In the genomic region with DNA sequence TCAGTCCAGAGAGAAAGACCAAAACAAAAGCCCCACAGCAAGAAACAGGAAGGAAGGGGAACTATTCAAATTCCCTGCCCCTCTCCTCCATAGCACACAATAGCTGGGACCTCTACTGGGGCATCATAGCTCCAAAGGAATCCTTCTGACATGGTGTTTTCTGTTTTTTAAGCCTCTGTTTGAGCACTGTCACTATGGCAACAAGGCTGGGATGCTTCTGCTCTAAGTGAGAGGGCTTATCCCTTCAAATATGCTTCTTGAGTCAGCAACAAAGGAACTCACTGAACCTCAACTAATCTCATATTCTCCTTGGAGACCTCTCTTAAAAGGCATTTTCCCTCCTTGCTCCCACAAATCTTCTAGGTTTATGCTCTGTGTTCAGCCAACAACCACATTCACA, we compare ENCODE assay signal across 13 cellular contexts. TPM values are rescaled to one million over a fixed set of nuclear protein-coding genes. Genes with fewer than 3 reads are reported as not detected.
A peak's percentile ranks its signal among the peaks of the same experiment; 100 is the strongest.
DNase-seq lines count a peak whose midpoint lies in the region; FAIRE-seq and TF ChIP-seq lines count a peak whose summit lies in the region.
"Had no signal": no experiment of that assay in that cellular context is flagged by ENCODE, and none has a peak within 500 bp of the region (broad histone marks: within the 10 kb centered on the region; RNA-seq: fewer than 3 reads in every experiment).

No MANE protein-coding gene starts in this region.

- H3K9me3 ChIP-seq in fibroblast of lung (ENCODE audit: control insufficient read depth, insufficient read depth, low read depth, low read length) (peaks cover 2% of the 10 kb centered on the region), osteoblast (ENCODE audit: low read depth, low read length) (peaks cover 8% of the 10 kb centered on the region), testis (no peaks in the 10 kb centered on the region)
- H3K9me3 ChIP-seq: neutrophil had no signal

- H3K79me2 ChIP-seq in fibroblast of lung (ENCODE audit: control insufficient read depth, insufficient read depth, low read length) = peaks cover 14% of the 10 kb centered on the region
- peaks cover 63% of the 10 kb centered on the region for H3K79me2 ChIP-seq in osteoblast (ENCODE audit: insufficient read depth, low read length)

- H3K4me3 ChIP-seq in fibroblast of lung (replicated peaks in 1 of 4; ENCODE audit: control extremely low read depth in 1 of 4, insufficient read depth in 1 of 4, low read depth in 3 of 4, low read length in 4 of 4) (no peak overlapping the region), osteoblast (ENCODE audit: insufficient read depth, low read length) (no peak overlapping the region), testis (no peak overlapping the region)
- H3K4me3 ChIP-seq: adrenal gland had no signal

- H3K9ac ChIP-seq in fibroblast of lung (ENCODE audit: insufficient read depth, low read length) = no peak overlapping the region

- peaks cover under 1% of the 10 kb centered on the region for H3K36me3 ChIP-seq in fibroblast of lung (ENCODE audit: control insufficient read depth, insufficient read depth, low read length)
- peaks cover 5% of the 10 kb centered on the region for H3K36me3 ChIP-seq in osteoblast (ENCODE audit: insufficient read depth, low read length)
- H3K36me3 ChIP-seq in testis (ENCODE audit: low read depth, missing control alignments) = no peaks in the 10 kb centered on the region
- H3K36me3 ChIP-seq: adrenal gland, neutrophil had no signal

- no peaks in the 10 kb centered on the region for H4K20me1 ChIP-seq in fibroblast of lung (ENCODE audit: control insufficient read depth, extremely low read depth, insufficient read depth, low read length)
- H4K20me1 ChIP-seq in osteoblast (ENCODE audit: insufficient read depth, low read length) = no peaks in the 10 kb centered on the region

- TF ChIP-seq POLR2A in H54 (IDR thresholded peaks at IDR 0.05; ENCODE audit: low read depth, low read length) (no peak), testis (IDR thresholded peaks at IDR 0.05) (no peak)

- intact Hi-C loops in testis (cut with DNase I; ENCODE audit: low total_unique reads) = no loop called here

- H3K4me2 ChIP-seq in fibroblast of lung (ENCODE audit: extremely low read depth, insufficient read depth, low read length) (no peak overlapping the region), osteoblast (ENCODE audit: insufficient read depth, low read length) (no peak overlapping the region)

- DNase-seq in H54 (ENCODE audit: insufficient read length, low spot score) (no peak), RPMI7951 (ENCODE audit: low read depth) (peak; percentile 89), fibroblast of lung (ENCODE audit: low read depth in 2 of 2) (peak; percentile 21 to 87), osteoblast (ENCODE audit: insufficient read length, low spot score, missing footprints) (no peak), testis (no peak), cerebellar cortex (ENCODE audit: low spot score) (no peak), NCI-H2081 (lab: John Stamatoyannopoulos, UW) (no peak)
- DNase-seq: activated CD4-positive, alpha-beta T cell treated with anti-CD3 and anti-CD28 coated beads for 1 hour; adrenal gland; effector memory CD4-positive, alpha-beta T cell; left ventricle myocardium superior; NCI-H1930 had no signal

- H3K27me3 ChIP-seq in fibroblast of lung (ENCODE audit: control insufficient read depth, insufficient read depth, low read length) (no peaks in the 10 kb centered on the region), osteoblast (ENCODE audit: insufficient read depth, low read length) (no peaks in the 10 kb centered on the region), testis (no peaks in the 10 kb centered on the region)
- H3K27me3 ChIP-seq: adrenal gland, neutrophil had no signal

- H3K27ac ChIP-seq in fibroblast of lung (ENCODE audit: insufficient read depth, low read length) (no peak overlapping the region), osteoblast (ENCODE audit: low read depth, low read length) (peak overlapping the region; percentile 84), testis (no peak overlapping the region)
- H3K27ac ChIP-seq: adrenal gland, neutrophil had no signal

- H3K4me1 ChIP-seq in fibroblast of lung (ENCODE audit: control insufficient read depth, extremely low read depth, insufficient read depth, low read length) (no peaks in the 10 kb centered on the region), osteoblast (ENCODE audit: insufficient read depth, low read length) (peaks cover 15% of the 10 kb centered on the region), testis (no peaks in the 10 kb centered on the region)
- H3K4me1 ChIP-seq: adrenal gland had no signal

- no peak for TF ChIP-seq CTCF in fibroblast of lung (conservative IDR thresholded peaks at IDR 0.05 in 1 of 2, IDR thresholded peaks at IDR 0.05 in 1 of 2; ENCODE audit: low read depth in 1 of 2, low read length in 2 of 2)
- TF ChIP-seq CTCF in osteoblast (IDR thresholded peaks at IDR 0.05; ENCODE audit: extremely low read depth, low read depth, low read length) = no peak
- TF ChIP-seq CTCF in testis (IDR thresholded peaks at IDR 0.05) = no peak

- no peak overlapping the region for H2AFZ ChIP-seq in fibroblast of lung (ENCODE audit: low read length)
- no peak overlapping the region for H2AFZ ChIP-seq in osteoblast (ENCODE audit: low read length)

- FAIRE-seq in H54 (lab: Jason Lieb, UNC) = peak; percentile 45

RNA-seq across cellular contexts. Expression of a gene that starts 40.5 kb away (rescaled TPM):
- total RNA-seq in RPMI7951 (2014; rRNA removed; shearing (Covaris generic)) = 94.7 and 103 TPM in 2 replicates
- total RNA-seq in fibroblast of lung (740 and 941 TPM in 2 replicates), osteoblast (232 and 268 TPM in 2 replicates), testis (100 to 1,000 TPM; 130 to 168 TPM)
- polyA plus RNA-seq in fibroblast of lung (354 and 918 TPM in 2 replicates), testis (ENCODE audit: insufficient read depth, low read depth, low replicate concordance) (151 TPM)
- 275 and 722 TPM in 2 replicates for polyA plus RNA-seq in fibroblast of lung (2012)
- 762 and 1,261 TPM in 2 replicates for polyA minus RNA-seq in fibroblast of lung (ENCODE audit: low replicate concordance)

Comparison
In these comparisons a context has a peak if more than half of its experiments do, and no peak if none do; other contexts are left out.
1. DNase-seq: peak in RPMI7951 (single experiment) and fibroblast of lung (2 of 2); none in H54 (single experiment), osteoblast (single experiment), testis (single experiment), cerebellar cortex (single experiment) and NCI-H2081 (0 of 2).